Comparison of ENCODE assay signal across 11 cellular contexts in the genomic region with DNA sequence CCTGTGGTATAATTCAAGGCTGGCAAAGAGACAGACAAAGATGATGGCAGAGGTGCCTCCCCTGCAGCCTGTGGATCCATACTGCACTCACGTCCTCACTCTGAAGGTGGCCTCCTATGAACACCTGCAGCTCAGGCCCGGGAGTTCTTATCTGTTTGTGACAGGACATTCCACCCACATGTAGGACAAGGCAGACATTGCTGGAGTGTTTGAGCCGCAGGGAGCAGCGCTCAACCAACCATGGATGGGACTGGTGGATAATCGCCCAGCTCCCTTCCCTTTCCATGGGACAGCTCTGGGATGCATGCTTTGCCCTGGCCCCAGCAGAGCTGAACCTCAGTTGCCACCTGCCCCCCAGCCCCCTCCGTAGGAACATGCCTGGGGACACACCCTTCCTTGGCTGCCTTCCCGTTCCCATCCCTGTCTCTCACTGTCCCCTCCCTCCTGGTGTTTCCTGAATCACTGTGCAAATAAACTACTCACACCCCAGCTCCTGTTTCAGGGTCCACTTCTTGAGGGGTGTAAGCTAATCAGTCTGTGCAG. TPM values are rescaled to one million over a fixed set of nuclear protein-coding genes. Genes with fewer than 3 reads are reported as not detected.
DNase-seq lines count a peak whose midpoint lies in the region; ATAC-seq and TF ChIP-seq lines count a peak whose summit lies in the region.
"Had no signal": no experiment of that assay in that cellular context is flagged by ENCODE, and none has a peak within 500 bp of the region (broad histone marks: within the 10 kb centered on the region; RNA-seq: fewer than 3 reads in every experiment).

No MANE protein-coding gene starts in this region.

- DNase-seq in ELR (ENCODE audit: low read depth) (peak; percentile 33), NCI-H460 (ENCODE audit: extremely low read depth, low read depth) (peak; percentile 73), endodermal cell (peak; percentile 72), neuronal stem cell (ENCODE audit: low spot score) (no peak), GDM1 (lab: John Stamatoyannopoulos, UW) (no peak), Kasumi-1 (lab: John Stamatoyannopoulos, UW) (no peak)
- DNase-seq: HFFc6, NCI-H2227 treated with DMSO at 0.1 percent for 48 hours had no signal

- H2BK12ac ChIP-seq in neuronal stem cell (ENCODE audit: low read length): no peak overlapping the region

- no peak overlapping the region for H3K27ac ChIP-seq in endodermal cell (ENCODE audit: low read depth, low read length)
- H3K27ac ChIP-seq in neuronal stem cell (replicated peaks; ENCODE audit: low read length): no peak overlapping the region

- H3K9me3 Mint-ChIP-seq in endodermal cell: no peaks in the 10 kb centered on the region
- H3K9me3 Mint-ChIP-seq: HFFc6 had no signal

- WGBS in endodermal cell (ENCODE audit: insufficient coverage in 1 of 2, insufficient read length in 1 of 2), 2 experiments: 44 to 47% methylated on average over 4 to 7 of the region's 7 CpGs
- no CpG with 5 or more reads among the region's 7 CpGs for WGBS in neuronal stem cell (ENCODE audit: extremely low coverage in 2 of 2, insufficient read length in 2 of 2, insufficient replicate concordance in 1 of 2), 2 donors

- H3K9ac ChIP-seq in endodermal cell (ENCODE audit: extremely low read depth, low read length, poor library complexity, severe bottlenecking) (no peak overlapping the region), neuronal stem cell (ENCODE audit: low read depth, low read length, poor library complexity) (no peak overlapping the region)

- no peak overlapping the region for H3K18ac ChIP-seq in neuronal stem cell (ENCODE audit: low read length)

- H3K36me3 ChIP-seq in endodermal cell (ENCODE audit: control insufficient read depth, insufficient read depth, low read length) (no peaks in the 10 kb centered on the region), neuronal stem cell (replicated peaks in 1 of 2; ENCODE audit: control insufficient read depth in 2 of 2, insufficient read depth in 2 of 2, low read length in 2 of 2) (no peaks in the 10 kb centered on the region)

- no peak overlapping the region for H2AK5ac ChIP-seq in neuronal stem cell (ENCODE audit: low read depth, low read length)

- no peak overlapping the region for H3K4me3 Mint-ChIP-seq in endodermal cell
- H3K4me3 Mint-ChIP-seq: HFFc6 had no signal

- no peak overlapping the region for H3K4ac ChIP-seq in neuronal stem cell (ENCODE audit: low read length)

- no peak overlapping the region for H3K14ac ChIP-seq in neuronal stem cell (ENCODE audit: low read length)

- H3K23ac ChIP-seq in neuronal stem cell (ENCODE audit: low read depth, low read length, poor library complexity): no peak overlapping the region

- ATAC-seq in GM21737 (IDR thresholded peaks at IDR 0.05; ENCODE audit: unreplicated experiment): no peak
- no peak for ATAC-seq in HG02852 (IDR thresholded peaks at IDR 0.05; ENCODE audit: unreplicated experiment)

- H3K4me2 ChIP-seq in neuronal stem cell (ENCODE audit: insufficient read depth, low read length, poor library complexity, severe bottlenecking): no peak overlapping the region

- no peak overlapping the region for H2BK5ac ChIP-seq in neuronal stem cell (ENCODE audit: low read length)

- no peaks in the 10 kb centered on the region for H3K9me3 ChIP-seq in endodermal cell (ENCODE audit: control insufficient read depth, low read length)
- no peaks in the 10 kb centered on the region for H3K9me3 ChIP-seq in neuronal stem cell (replicated peaks in 1 of 2; ENCODE audit: control insufficient read depth in 2 of 2, insufficient read depth in 1 of 2, low read depth in 1 of 2, low read length in 2 of 2)

- no peak for TF ChIP-seq CTCF in endodermal cell (conservative IDR thresholded peaks at IDR 0.05)

- no peaks in the 10 kb centered on the region for H3K36me3 Mint-ChIP-seq in endodermal cell (ENCODE audit: low read depth)

- peak overlapping the region; percentile 46 for H2AFZ ChIP-seq in neuronal stem cell (ENCODE audit: low read length)

- no peaks in the 10 kb centered on the region for H3K79me1 ChIP-seq in neuronal stem cell (ENCODE audit: low read depth, low read length)

- H3K4me1 Mint-ChIP-seq in endodermal cell: peaks cover 28% of the 10 kb centered on the region

- H4K91ac ChIP-seq in neuronal stem cell (ENCODE audit: low read depth, low read length, poor library complexity): no peak overlapping the region

- no peak overlapping the region for H4K8ac ChIP-seq in neuronal stem cell (ENCODE audit: low read depth, low read length)

- H3K27me3 Mint-ChIP-seq in endodermal cell (ENCODE audit: insufficient read depth): no peaks in the 10 kb centered on the region

- H2BK120ac ChIP-seq in neuronal stem cell (ENCODE audit: low read depth, low read length): no peak overlapping the region

- H2BK15ac ChIP-seq in neuronal stem cell (ENCODE audit: low read length): no peak overlapping the region

- H3K4me1 ChIP-seq in endodermal cell (ENCODE audit: control insufficient read depth, insufficient read depth, low read length) (peaks cover 13% of the 10 kb centered on the region), neuronal stem cell (ENCODE audit: control insufficient read depth in 2 of 2, insufficient read depth in 1 of 2, low read depth in 1 of 2, low read length in 2 of 2) (peaks cover 0 to 11% of the 10 kb centered on the region in 2 donors)

- peak overlapping the region; percentile 2 for H3K4me3 ChIP-seq in endodermal cell (ENCODE audit: low read length)
- peak overlapping the region in 1 of 2 donors; percentile 53 for H3K4me3 ChIP-seq in neuronal stem cell (ENCODE audit: low read length in 2 of 2)

- H3K27ac Mint-ChIP-seq in endodermal cell: no peak overlapping the region
- H3K27ac Mint-ChIP-seq: HFFc6, progenitor cell of endocrine pancreas had no signal

- no peaks in the 10 kb centered on the region for H3K27me3 ChIP-seq in endodermal cell (ENCODE audit: control insufficient read depth, insufficient read depth, low read length, poor library complexity, severe bottlenecking)
- no peaks in the 10 kb centered on the region for H3K27me3 ChIP-seq in neuronal stem cell (ENCODE audit: control insufficient read depth in 3 of 3, insufficient read depth in 3 of 3, low read depth in 1 of 3, low read length in 3 of 3)

RNA-seq across cellular contexts. Expression of gene ITPRIPL2, which starts 22.2 kb away (rescaled TPM):
- 25.7 and 30.0 TPM in 2 replicates for total RNA-seq in NCI-H460 (2014; rRNA removed; shearing (Covaris generic))
- polyA plus RNA-seq in NCI-H460 (2014; cell fraction: nucleus; rRNA removed): 40.1 and 40.4 TPM in 2 replicates
- total RNA-seq in endodermal cell: 10 to 100 TPM; 13.4 to 19.3 TPM
- polyA plus RNA-seq in endodermal cell (2013, experiment 1 of 2): 5.7 TPM
- 5.9 TPM for polyA plus RNA-seq in endodermal cell (2013, experiment 2 of 2)
- 3.2 TPM for polyA plus RNA-seq in neuronal stem cell (2013, experiment 1 of 2)
- polyA plus RNA-seq in neuronal stem cell (2013, experiment 2 of 2): 3.5 TPM

RNA-seq across cellular contexts. Expression of gene SYT17, which starts 32.1 kb away (rescaled TPM):
- total RNA-seq in NCI-H460 (2014; rRNA removed; shearing (Covaris generic)): 2.0 and 4.1 TPM in 2 replicates
- polyA plus RNA-seq in NCI-H460 (2014; cell fraction: nucleus; rRNA removed): 0.28 and 1.6 TPM in 2 replicates
- 10 to 100 TPM; 11.2 to 11.5 TPM for total RNA-seq in endodermal cell
- polyA plus RNA-seq in endodermal cell (2013, experiment 1 of 2): 7.0 TPM
- 7.9 TPM for polyA plus RNA-seq in endodermal cell (2013, experiment 2 of 2)
- polyA plus RNA-seq in neuronal stem cell (2013, experiment 1 of 2): 19.4 TPM
- polyA plus RNA-seq in neuronal stem cell (2013, experiment 2 of 2): 21.3 TPM
- total RNA-seq: HFFc6 had no signal

Comparison
In these comparisons a context has a peak if more than half of its experiments do, and no peak if none do; other contexts are left out.
1. DNase-seq: peak in ELR (single experiment), NCI-H460 (single experiment) and endodermal cell (single experiment); none in neuronal stem cell (single experiment), GDM1 (single experiment) and Kasumi-1 (0 of 2).